25 cellular contexts compared by ENCODE assay signal in the genomic region with DNA sequence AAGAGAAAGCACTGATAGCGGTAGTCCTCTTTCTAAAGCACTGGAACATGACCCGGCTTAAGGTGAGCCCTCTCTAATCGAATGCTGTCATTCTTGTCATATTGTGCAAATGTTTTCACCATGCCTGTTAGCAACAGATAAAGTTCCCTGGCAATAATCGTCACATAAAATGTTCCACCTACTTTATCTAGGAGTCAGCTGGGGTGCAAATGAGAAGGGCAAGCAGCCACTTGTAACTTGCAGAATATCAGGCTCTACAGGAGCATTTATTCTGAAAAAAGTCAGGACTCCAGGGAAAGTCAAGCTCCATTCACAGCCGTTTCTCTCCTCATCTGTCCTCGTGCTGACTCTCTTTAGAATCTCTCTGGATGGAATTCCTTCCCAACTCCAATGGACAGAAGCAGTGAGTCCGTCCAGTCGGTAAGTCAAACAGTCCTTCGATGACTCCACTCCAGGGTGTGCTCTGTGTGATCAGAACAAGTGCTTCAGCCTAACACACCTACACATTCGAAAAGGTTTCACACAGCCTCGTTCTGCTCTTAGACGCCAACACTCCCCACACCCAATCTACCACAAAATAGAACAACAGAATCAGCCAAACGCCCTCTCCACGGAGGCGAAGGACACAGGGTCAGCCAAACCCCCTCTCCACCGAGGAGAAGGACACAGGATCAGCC.
"Had no signal": no experiment of that assay in that cellular context is flagged by ENCODE, and none has a peak within 500 bp of the region (broad histone marks: within the 10 kb centered on the region; RNA-seq: fewer than 3 reads in every experiment).

No MANE protein-coding gene starts in this region.

- H3K9me3 ChIP-seq: gastrocnemius medialis, lower lobe of right lung, neutrophil, pancreas, suprapubic skin, transverse colon, upper lobe of right lung, uterus had no signal

- DNase-seq: dorsolateral prefrontal cortex; effector CD4-positive, alpha-beta T cell; foreskin fibroblast; gastrocnemius medialis; head of caudate nucleus; hippocampal formation; lower lobe of right lung; natural killer cell; retina; stimulated activated CD4-positive, alpha-beta T cell treated with anti-CD3 and anti-CD28 coated beads, Interleukin-12 subunit alpha, Interleukin-12 subunit beta, amount 100 ng/mL, for 4 hours; stimulated activated CD4-positive, alpha-beta T cell treated with anti-CD3 and anti-CD28 coated beads, Interleukin-1b, Interleukin-23, amount 100 ng/mL, for 48 hours; stimulated activated CD4-positive, alpha-beta T cell treated with anti-CD3 and anti-CD28 coated beads, Interleukin-4, amount 100 ng/mL, for 1 hour; stimulated activated CD8-positive, alpha-beta memory T cell treated with anti-CD3 and anti-CD28 coated beads, Interleukin-4, amount 100 ng/mL, for 48 hours; stimulated activated naive CD4-positive, alpha-beta T cell; stimulated activated naive CD8-positive, alpha-beta T cell treated with anti-CD3 and anti-CD28 coated beads, Interleukin-15, amount 100 ng/mL, for 72 hours; transverse colon; upper lobe of right lung; uterus had no signal

- ATAC-seq: esophagus mucosa; gastrocnemius medialis; left lobe of liver; lower lobe of right lung; natural killer cell; pancreas; sciatic nerve; stimulated activated naive CD8-positive, alpha-beta T cell treated with anti-CD3 and anti-CD28 coated beads, Interleukin-15, amount 100 ng/mL, for 72 hours; upper lobe of right lung had no signal

- H3K4me3 ChIP-seq: dorsolateral prefrontal cortex, gastrocnemius medialis, lower lobe of right lung, pancreas, smooth muscle cell, suprapubic skin, transverse colon, upper lobe of right lung, uterus had no signal

- H3K27ac ChIP-seq: dorsolateral prefrontal cortex, gastrocnemius medialis, lower lobe of right lung, neutrophil, pancreas, suprapubic skin, transverse colon, upper lobe of right lung, uterus had no signal

- H3K4me1 ChIP-seq: gastrocnemius medialis, lower lobe of right lung, pancreas, suprapubic skin, transverse colon, upper lobe of right lung, uterus had no signal

- H3K27me3 ChIP-seq: gastrocnemius medialis, neutrophil, pancreas, suprapubic skin, transverse colon, upper lobe of right lung, uterus had no signal
